Comparison of ENCODE assay signal across 12 cellular contexts in genomic region chr17:43372273-43372911, GRCh38. TPM values are rescaled to one million over a fixed set of nuclear protein-coding genes. Genes with fewer than 3 reads are reported as not detected.
DNase-seq lines count a peak whose midpoint lies in the region; ATAC-seq and TF ChIP-seq lines count a peak whose summit lies in the region.
"Had no signal": no experiment of that assay in that cellular context is flagged by ENCODE, and none has a peak within 500 bp of the region (broad histone marks: within the 10 kb centered on the region; RNA-seq: fewer than 3 reads in every experiment).

No MANE protein-coding gene starts in this region.

- H3K4me1 ChIP-seq in DND-41 (ENCODE audit: insufficient read depth, low read length) = peaks cover 30% of the 10 kb centered on the region

- ATAC-seq in DND-41 (ENCODE audit: insufficient read depth, low read depth) (no peak), GM21723 (IDR thresholded peaks at IDR 0.05; ENCODE audit: unreplicated experiment) (peak; percentile 38), esophagus mucosa (no peak)

- no peaks in the 10 kb centered on the region for H3K36me3 Mint-ChIP-seq in mesothelial cell of epicardium
- H3K36me3 Mint-ChIP-seq in Calu3 (ENCODE audit: insufficient read depth, unreplicated experiment) = peaks cover 35% of the 10 kb centered on the region
- H3K36me3 Mint-ChIP-seq: activated naive CD8-positive, alpha-beta T cell treated with anti-CD3 and anti-CD28 coated beads, Interleukin-2, amount 10 ng/mL, durations not matched to agents 7 days and 5 days had no signal

- H3K27ac ChIP-seq in DND-41 (ENCODE audit: low read length) = no peak overlapping the region

- TF ChIP-seq CTCF in DND-41 (IDR thresholded peaks at IDR 0.05; ENCODE audit: borderline replicate concordance, extremely low read depth, low read length, poor library complexity, severe bottlenecking) (no peak), mesothelial cell of epicardium (IDR thresholded peaks at IDR 0.05; ENCODE audit: unreplicated experiment) (no peak), Calu3 (IDR thresholded peaks at IDR 0.05; ENCODE audit: unreplicated experiment) (no peak)

- CTCF ChIA-PET in Calu3 (lab: Charles Lee) = no interaction called here

- H3K9ac ChIP-seq in DND-41 (ENCODE audit: low read depth, low read length) = no peak overlapping the region

- H3K9me3 ChIP-seq in DND-41 (ENCODE audit: insufficient read depth, low read length, severe bottlenecking) = no peaks in the 10 kb centered on the region

- H3K27me3 Mint-ChIP-seq in mesothelial cell of epicardium (ENCODE audit: low read depth) = no peaks in the 10 kb centered on the region
- H3K27me3 Mint-ChIP-seq in Calu3 (ENCODE audit: unreplicated experiment) = peaks cover 9% of the 10 kb centered on the region
- H3K27me3 Mint-ChIP-seq: activated naive CD8-positive, alpha-beta T cell treated with anti-CD3 and anti-CD28 coated beads, Interleukin-2, amount 10 ng/mL, durations not matched to agents 7 days and 5 days had no signal

- no peak overlapping the region for H3K4me3 ChIP-seq in DND-41 (ENCODE audit: low read depth in 1 of 2, low read length in 2 of 2)

- intact Hi-C loops in Calu3 (cut with micrococcal nuclease; ENCODE audit: unreplicated experiment) = no loop called here

- H3K36me3 ChIP-seq in DND-41 (ENCODE audit: insufficient read depth, low read length) = no peaks in the 10 kb centered on the region

- H3K4me2 ChIP-seq in DND-41 (ENCODE audit: insufficient read depth, low read length) = no peak overlapping the region

- H3K79me2 ChIP-seq in DND-41 (ENCODE audit: insufficient read depth, low read length) = 0 out of 2 replicates have a peak, but pooled peaks cover 5% of the 10 kb centered on the region

- H3K4me3 Mint-ChIP-seq in mesothelial cell of epicardium (no peak overlapping the region), Calu3 (ENCODE audit: low read depth, unreplicated experiment) (no peak overlapping the region)
- H3K4me3 Mint-ChIP-seq: activated naive CD8-positive, alpha-beta T cell treated with anti-CD3 and anti-CD28 coated beads, Interleukin-2, amount 10 ng/mL, durations not matched to agents 7 days and 5 days had no signal

- H4K20me1 ChIP-seq in DND-41 (ENCODE audit: insufficient read depth, low read length) = no peaks in the 10 kb centered on the region

- DNase-seq in DND-41 (peak; percentile 52), SIG-M5 (lab: John Stamatoyannopoulos, UW) (peak; percentile 14), mesothelial cell of epicardium (ENCODE audit: low spot score in 2 of 2, unreplicated experiment in 2 of 2) (no peak), AG08396 (ENCODE audit: low spot score) (no peak), Calu3 (no peak)
- no peak for DNase-seq in stimulated activated naive CD4-positive, alpha-beta T cell (lab: John Stamatoyannopoulos, UW)
- DNase-seq: activated CD4-positive, CD25-positive, alpha-beta regulatory T cell; activated naive CD8-positive, alpha-beta T cell treated with anti-CD3 and anti-CD28 coated beads, Interleukin-2, amount 10 ng/mL, durations not matched to agents 7 days and 5 days; mesendoderm; NCI-H510A treated with DMSO at 0.1 percent for 48 hours had no signal

- H2AFZ ChIP-seq in DND-41 (ENCODE audit: low read depth, low read length) = no peak overlapping the region

- H3K27ac Mint-ChIP-seq in mesothelial cell of epicardium = peak overlapping the region; percentile 41
- no peak overlapping the region for H3K27ac Mint-ChIP-seq in Calu3 (ENCODE audit: unreplicated experiment)
- H3K27ac Mint-ChIP-seq: activated naive CD8-positive, alpha-beta T cell treated with anti-CD3 and anti-CD28 coated beads, Interleukin-2, amount 10 ng/mL, durations not matched to agents 7 days and 5 days had no signal

- no peaks in the 10 kb centered on the region for H3K27me3 ChIP-seq in DND-41 (ENCODE audit: insufficient read depth, low read length, poor library complexity)

- H3K9me3 Mint-ChIP-seq in mesothelial cell of epicardium (peaks cover 3% of the 10 kb centered on the region), Calu3 (ENCODE audit: low read depth, unreplicated experiment) (no peaks in the 10 kb centered on the region)
- H3K9me3 Mint-ChIP-seq: activated naive CD8-positive, alpha-beta T cell treated with anti-CD3 and anti-CD28 coated beads, Interleukin-2, amount 10 ng/mL, durations not matched to agents 7 days and 5 days had no signal

- BruUV-seq in Calu3 (replicated peaks; lab: Mats Ljungman, UMichigan) = no TSS peak

- peaks cover 27% of the 10 kb centered on the region for H3K4me1 Mint-ChIP-seq in mesothelial cell of epicardium
- peaks cover 26% of the 10 kb centered on the region for H3K4me1 Mint-ChIP-seq in Calu3 (ENCODE audit: low read depth, unreplicated experiment)

RNA-seq across cellular contexts. Expression of gene ARL4D, which starts 26.4 kb away (rescaled TPM):
- total RNA-seq in mesothelial cell of epicardium (7.9 to 8.6 TPM (median 8.1 TPM) in 3 replicates), Calu3 (2022) (3.4 TPM in 2 replicates), esophagus mucosa (123 TPM)

Comparison
In these comparisons a context has a peak if more than half of its experiments do, and no peak if none do; other contexts are left out.
1. DNase-seq: peak in DND-41 (single experiment) and SIG-M5 (single experiment); none in mesothelial cell of epicardium (0 of 2), AG08396 (single experiment), Calu3 (single experiment) and stimulated activated naive CD4-positive, alpha-beta T cell (0 of 6).
2. RNA of gene ARL4D, which starts 26.4 kb away (total RNA-seq): 123 TPM in esophagus mucosa (single experiment); 7.9 to 8.6 TPM in mesothelial cell of epicardium and 3.4 TPM in Calu3; every median in the first group is over 10 times any median in the second.